9 cellular contexts compared by ENCODE assay signal in genomic region chr12:32365473-32366064, GRCh38. TPM values are rescaled to one million over a fixed set of nuclear protein-coding genes. Genes with fewer than 3 reads are reported as not detected.
DNase-seq lines count a peak whose midpoint lies in the region; ATAC-seq and TF ChIP-seq lines count a peak whose summit lies in the region.
"Had no signal": no experiment of that assay in that cellular context is flagged by ENCODE, and none has a peak within 500 bp of the region (broad histone marks: within the 10 kb centered on the region; RNA-seq: fewer than 3 reads in every experiment).

No MANE protein-coding gene starts in this region.

- H3K27me3 ChIP-seq in GM23338 (ENCODE audit: insufficient read depth) (no peaks in the 10 kb centered on the region), SK-N-SH (ENCODE audit: insufficient read depth) (no peaks in the 10 kb centered on the region), breast epithelium (no peaks in the 10 kb centered on the region)

- no peaks in the 10 kb centered on the region for H3K9me3 ChIP-seq in SK-N-SH
- H3K9me3 ChIP-seq in breast epithelium: no peaks in the 10 kb centered on the region

- peak; percentile 93 to 98 for TF ChIP-seq CTCF in GM23338 (conservative IDR thresholded peaks at IDR 0.05; ENCODE audit: low read depth in 2 of 2)
- peak; percentile 93 for TF ChIP-seq CTCF in SK-N-SH (IDR thresholded peaks at IDR 0.05)
- peak; percentile 42 to 78 (median 71) for TF ChIP-seq CTCF in breast epithelium (IDR thresholded peaks at IDR 0.05)

- POLR2A ChIA-PET in SK-N-SH (lab: Yijun Ruan, JAX): no interaction called here

- no peaks in the 10 kb centered on the region for H3K79me2 ChIP-seq in GM23338 (replicated peaks; ENCODE audit: insufficient read depth)
- no peaks in the 10 kb centered on the region for H3K79me2 ChIP-seq in SK-N-SH (ENCODE audit: insufficient read depth)

- WGBS in SK-N-SH (ENCODE audit: low lambda C conversion rate): 41% methylated on average over 5 of the region's 5 CpGs

- H3K9me2 ChIP-seq in GM23338 (ENCODE audit: insufficient read depth) (no peaks in the 10 kb centered on the region), SK-N-SH (no peaks in the 10 kb centered on the region)

- TF ChIP-seq EP300 in SK-N-SH (IDR thresholded peaks at IDR 0.05; ENCODE audit: borderline replicate concordance in 1 of 2, low read depth in 1 of 2, low read length in 1 of 2): no peak

- H2AFZ ChIP-seq in GM23338 (no peak overlapping the region), SK-N-SH (ENCODE audit: low read depth) (peak overlapping the region; percentile 37; the same call in 1 of the 2 replicates)

- intact Hi-C loops in breast epithelium (cut with DNase I; ENCODE audit: low total_unique reads): no loop called here

- no peak for TF ChIP-seq POLR2A in breast epithelium (IDR thresholded peaks at IDR 0.05)

- no peak overlapping the region for H3K4me2 ChIP-seq in GM23338
- H3K4me2 ChIP-seq in SK-N-SH: no peak overlapping the region

- H3K4me1 Mint-ChIP-seq in GM23338: peaks cover 31% of the 10 kb centered on the region

- H3K4me3 ChIP-seq in GM23338 (no peak overlapping the region), SK-N-SH (ENCODE audit: low read depth in 2 of 2, low read length in 1 of 2) (no peak overlapping the region), breast epithelium (no peak overlapping the region)

- CTCF ChIA-PET in SK-N-SH (lab: Yijun Ruan, JAX): interaction anchor here (0.7 to 4.2 kb wide), 23 partner anchors 10 to 779 kb away, joined by 3 to 37 read pairs (median 4); partner anchors contain the start of genes FGD4 and YARS2

- H3K27me3 Mint-ChIP-seq in GM23338 (ENCODE audit: insufficient read depth, low read depth, poor library complexity): peaks cover 2% of the 10 kb centered on the region
- H3K27me3 Mint-ChIP-seq: activated naive CD8-positive, alpha-beta T cell had no signal

- H3K27ac ChIP-seq in GM23338 (ENCODE audit: low read depth) (no peak overlapping the region), SK-N-SH (ENCODE audit: low read depth in 2 of 2, low read length in 1 of 2) (no peak overlapping the region), breast epithelium (no peak overlapping the region)

- peak; percentile 69 for ATAC-seq in GM23338
- ATAC-seq in HG03175 (IDR thresholded peaks at IDR 0.05; ENCODE audit: unreplicated experiment): no peak

- H3K36me3 ChIP-seq in GM23338 (ENCODE audit: insufficient read depth): no peaks in the 10 kb centered on the region
- H3K36me3 ChIP-seq in SK-N-SH (replicated peaks in 1 of 2; ENCODE audit: control insufficient read depth in 1 of 2, insufficient read depth in 2 of 2, low read length in 1 of 2): no peaks in the 10 kb centered on the region
- no peaks in the 10 kb centered on the region for H3K36me3 ChIP-seq in breast epithelium

- TF ChIP-seq RAD21 in SK-N-SH (IDR thresholded peaks at IDR 0.05; ENCODE audit: low read length): peak; percentile 88

- H3K9me3 Mint-ChIP-seq in GM23338: no peaks in the 10 kb centered on the region

- H4K20me1 ChIP-seq in GM23338 (replicated peaks; ENCODE audit: insufficient read depth) (no peaks in the 10 kb centered on the region), SK-N-SH (ENCODE audit: insufficient read depth) (no peaks in the 10 kb centered on the region)

- H3K4me1 ChIP-seq in GM23338 (ENCODE audit: insufficient read depth) (peaks cover 18% of the 10 kb centered on the region), SK-N-SH (ENCODE audit: control insufficient read depth in 1 of 2, insufficient read depth in 2 of 2, low read depth in 1 of 2, low read length in 1 of 2) (peaks cover 0 to 5% of the 10 kb centered on the region in 2 experiments; a peak in 3 of 4 replicates), breast epithelium (no peaks in the 10 kb centered on the region)

- H3F3A ChIP-seq in GM23338 (replicated peaks; ENCODE audit: low read depth) (no peaks in the 10 kb centered on the region), SK-N-SH (replicated peaks; ENCODE audit: insufficient read depth) (peaks cover 3% of the 10 kb centered on the region)

- no peak overlapping the region for H3K4me3 Mint-ChIP-seq in GM23338
- H3K4me3 Mint-ChIP-seq: activated naive CD8-positive, alpha-beta T cell had no signal

- no peaks in the 10 kb centered on the region; the same call in 1 of the 3 replicates for H3K36me3 Mint-ChIP-seq in GM23338 (ENCODE audit: low read depth)
- H3K36me3 Mint-ChIP-seq: activated naive CD8-positive, alpha-beta T cell had no signal

- DNase-seq in DMS79 treated with DMSO at 0.1 percent for 48 hours (lab: John Stamatoyannopoulos, UW): peak; percentile 72
- peak; percentile 86 for DNase-seq in GM23338 (ENCODE audit: low spot score)
- peak; percentile 83 for DNase-seq in NCI-H1105 treated with DMSO at 0.1 percent for 48 hours (lab: John Stamatoyannopoulos, UW)
- peak; percentile 55 for DNase-seq in SK-N-SH
- DNase-seq in breast epithelium (ENCODE audit: low spot score in 2 of 2): no peak
- DNase-seq in islet precursor cell: peak; percentile 84
- peak; percentile 30 for DNase-seq in stimulated activated CD4-positive, alpha-beta T cell treated with anti-CD3 and anti-CD28 coated beads, Interleukin-4, amount 100 ng/mL, for 24 hours

- no peak overlapping the region for H3K9ac ChIP-seq in SK-N-SH

- H3K27ac Mint-ChIP-seq in GM23338: peak overlapping the region; percentile 2; the same call in 1 of the 2 replicates
- H3K27ac Mint-ChIP-seq: activated naive CD8-positive, alpha-beta T cell had no signal

TF ChIP-seq in GM23338, 12 proteins besides CTCF, POLR2A, EP300 and RAD21 (continues in another document):
- no peak for TF ChIP-seq STAT1 (IDR thresholded peaks at IDR 0.05; ENCODE audit: unreplicated experiment)
- TF ChIP-seq JUNB (IDR thresholded peaks at IDR 0.05; ENCODE audit: unreplicated experiment): no peak
- no peak for TF ChIP-seq ZNF114 (CRISPR knock-in tag; IDR thresholded peaks at IDR 0.05)
- TF ChIP-seq CREB1 (CRISPR knock-in tag; IDR thresholded peaks at IDR 0.05; ENCODE audit: low read depth): no peak
- TF ChIP-seq ZNF331 (CRISPR knock-in tag; IDR thresholded peaks at IDR 0.05; ENCODE audit: low read depth): no peak
- TF ChIP-seq EZH2phosphoT487 (IDR thresholded peaks at IDR 0.05; ENCODE audit: unreplicated experiment): no peak
- TF ChIP-seq EZH2 (IDR thresholded peaks at IDR 0.05; ENCODE audit: low read depth, unreplicated experiment): no peak
- TF ChIP-seq, protein P1, sequence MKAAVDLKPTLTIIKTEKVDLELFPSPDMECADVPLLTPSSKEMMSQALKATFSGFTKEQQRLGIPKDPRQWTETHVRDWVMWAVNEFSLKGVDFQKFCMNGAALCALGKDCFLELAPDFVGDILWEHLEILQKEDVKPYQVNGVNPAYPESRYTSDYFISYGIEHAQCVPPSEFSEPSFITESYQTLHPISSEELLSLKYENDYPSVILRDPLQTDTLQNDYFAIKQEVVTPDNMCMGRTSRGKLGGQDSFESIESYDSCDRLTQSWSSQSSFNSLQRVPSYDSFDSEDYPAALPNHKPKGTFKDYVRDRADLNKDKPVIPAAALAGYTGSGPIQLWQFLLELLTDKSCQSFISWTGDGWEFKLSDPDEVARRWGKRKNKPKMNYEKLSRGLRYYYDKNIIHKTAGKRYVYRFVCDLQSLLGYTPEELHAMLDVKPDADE (IDR thresholded peaks at IDR 0.05): no peak
- no peak for TF ChIP-seq POLR2AphosphoS5 (IDR thresholded peaks at IDR 0.05; ENCODE audit: low read depth)
- no peak for TF ChIP-seq NANOG (IDR thresholded peaks at IDR 0.05; ENCODE audit: borderline replicate concordance)

TF ChIP-seq in SK-N-SH, 30 proteins besides CTCF, POLR2A, EP300 and RAD21 (continues in another document):
- TF ChIP-seq MEF2A (IDR thresholded peaks at IDR 0.05; ENCODE audit: borderline replicate concordance, low read depth) (no peak), RFX5 (IDR thresholded peaks at IDR 0.05; ENCODE audit: low read length) (no peak), NRF1 (IDR thresholded peaks at IDR 0.05; ENCODE audit: low read depth, low read length) (no peak), FOXJ3 (CRISPR knock-in tag; IDR thresholded peaks at IDR 0.05) (no peak), TCF12 (IDR thresholded peaks at IDR 0.05) (no peak; the same call in 1 of the 2 replicates), MAX (IDR thresholded peaks at IDR 0.05; ENCODE audit: low read depth) (no peak), ZBTB33 (IDR thresholded peaks at IDR 0.05; ENCODE audit: borderline replicate concordance, low read depth) (no peak), FOSL2 (IDR thresholded peaks at IDR 0.05; ENCODE audit: borderline replicate concordance, low read depth) (peak; percentile 36; the same call in 1 of the 2 replicates), NFIC (IDR thresholded peaks at IDR 0.05; ENCODE audit: borderline replicate concordance) (no peak)
- TF ChIP-seq, protein P2, sequence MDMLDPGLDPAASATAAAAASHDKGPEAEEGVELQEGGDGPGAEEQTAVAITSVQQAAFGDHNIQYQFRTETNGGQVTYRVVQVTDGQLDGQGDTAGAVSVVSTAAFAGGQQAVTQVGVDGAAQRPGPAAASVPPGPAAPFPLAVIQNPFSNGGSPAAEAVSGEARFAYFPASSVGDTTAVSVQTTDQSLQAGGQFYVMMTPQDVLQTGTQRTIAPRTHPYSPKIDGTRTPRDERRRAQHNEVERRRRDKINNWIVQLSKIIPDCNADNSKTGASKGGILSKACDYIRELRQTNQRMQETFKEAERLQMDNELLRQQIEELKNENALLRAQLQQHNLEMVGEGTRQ (IDR thresholded peaks at IDR 0.05; ENCODE audit: borderline replicate concordance, low read depth, low read length): no peak

RNA-seq across cellular contexts. Expression of gene FGD4, which starts 33.8 kb away (rescaled TPM):
- total RNA-seq in GM23338 (2014; rRNA removed; shearing (Covaris generic)): 48.6 and 54.3 TPM in 2 replicates
- polyA plus RNA-seq in GM23338 (2016; fragmentation: Nextera tagmentation; extraction: Ambion mirVana) (16.9 and 24.3 TPM in 2 replicates), SK-N-SH (2012; rRNA removed) (0.26 and 0.44 TPM in 2 replicates)
- polyA plus RNA-seq in SK-N-SH (2012; cell fraction: cytosol; rRNA removed): 0.24 and 0.35 TPM in 2 replicates
- 0.38 and 0.58 TPM in 2 replicates for polyA plus RNA-seq in SK-N-SH (2012; cell fraction: nucleus; rRNA removed)
- total RNA-seq in breast epithelium: 10 to 100 TPM; 50.5 to 57.8 (median 56.3) TPM

Comparison
In these comparisons a context has a peak if more than half of its experiments do, and no peak if none do; other contexts are left out.
1. DNase-seq: peak in DMS79 treated with DMSO at 0.1 percent for 48 hours (single experiment), GM23338 (single experiment), NCI-H1105 treated with DMSO at 0.1 percent for 48 hours (single experiment), SK-N-SH (single experiment), islet precursor cell (single experiment) and stimulated activated CD4-positive, alpha-beta T cell treated with anti-CD3 and anti-CD28 coated beads, Interleukin-4, amount 100 ng/mL, for 24 hours (single experiment); none in breast epithelium (0 of 2).
2. Peak in every context shown above with its lines, with median percentiles within 50 percentile points of each other: CTCF ChIP-seq.